ENCODE assay signal across 10 cellular contexts in the genomic region with DNA sequence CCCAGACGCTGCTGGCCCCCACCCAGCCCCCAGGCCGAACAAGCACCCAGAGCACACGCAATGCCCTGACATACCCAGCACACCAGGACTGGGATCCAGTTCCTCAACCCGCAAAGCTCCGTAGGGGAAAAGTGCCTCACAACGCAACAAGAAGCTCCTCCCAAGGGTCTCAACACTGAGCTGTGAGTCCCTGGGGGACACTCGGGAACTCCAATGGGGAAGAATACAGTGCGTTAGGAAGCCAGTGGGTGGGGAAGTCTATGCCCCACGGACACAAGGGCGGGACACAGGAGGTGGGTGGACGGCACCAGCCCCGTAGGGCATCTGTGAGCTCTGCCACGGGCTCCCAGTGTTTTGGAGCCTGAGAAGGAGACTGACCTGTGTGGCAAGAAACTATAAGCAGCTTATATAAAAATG. TPM values are rescaled to one million over a fixed set of nuclear protein-coding genes. Genes with fewer than 3 reads are reported as not detected.
A peak's percentile ranks its signal among the peaks of the same experiment; 100 is the strongest.
DNase-seq lines count a peak whose midpoint lies in the region; ATAC-seq and TF ChIP-seq lines count a peak whose summit lies in the region.
"Had no signal": no experiment of that assay in that cellular context is flagged by ENCODE, and none has a peak within 500 bp of the region (broad histone marks: within the 10 kb centered on the region; RNA-seq: fewer than 3 reads in every experiment).

No MANE protein-coding gene starts in this region.

- no peak overlapping the region for H3K4ac ChIP-seq in neuronal stem cell (ENCODE audit: low read length)

- no peak overlapping the region for H2BK15ac ChIP-seq in neuronal stem cell (ENCODE audit: low read length)

- H3K9me3 ChIP-seq in mammary epithelial cell (replicated peaks; ENCODE audit: insufficient read depth, low read length): no peaks in the 10 kb centered on the region
- no peaks in the 10 kb centered on the region for H3K9me3 ChIP-seq in neuronal stem cell (replicated peaks in 1 of 2; ENCODE audit: control insufficient read depth in 2 of 2, insufficient read depth in 1 of 2, low read depth in 1 of 2, low read length in 2 of 2)

- no peak overlapping the region for H2BK120ac ChIP-seq in neuronal stem cell (ENCODE audit: low read depth, low read length)

- H2AFZ ChIP-seq in mammary epithelial cell (ENCODE audit: low read depth, low read length): peak overlapping the region; percentile 50
- no peak overlapping the region for H2AFZ ChIP-seq in neuronal stem cell (ENCODE audit: low read length)

- H3K36me3 ChIP-seq in mammary epithelial cell (ENCODE audit: insufficient read depth, low read length) (peaks cover 4% of the 10 kb centered on the region), neuronal stem cell (replicated peaks in 1 of 2; ENCODE audit: control insufficient read depth in 2 of 2, insufficient read depth in 2 of 2, low read length in 2 of 2) (peaks cover 13 to 27% of the 10 kb centered on the region in 2 donors)

- peak overlapping the region; percentile 27 for H3K23ac ChIP-seq in neuronal stem cell (ENCODE audit: low read depth, low read length, poor library complexity)

- H3K27ac ChIP-seq in mammary epithelial cell (ENCODE audit: insufficient read depth, low read depth, low read length): peak overlapping the region; percentile 32
- peak overlapping the region; percentile 35 for H3K27ac ChIP-seq in neuronal stem cell (replicated peaks; ENCODE audit: low read length)

- intact Hi-C loops in mammary epithelial cell (cut with micrococcal nuclease): loop anchor here (10.0 kb wide), 2 partner anchors 139 to 361 kb away; no protein-coding TSS in a partner anchor

- H3K9ac ChIP-seq in mammary epithelial cell (ENCODE audit: insufficient read depth, low read length) (peak overlapping the region; percentile 6), neuronal stem cell (ENCODE audit: low read depth, low read length, poor library complexity) (peak overlapping the region; percentile 61)

- dilution Hi-C loops in mammary epithelial cell (cut with HindIII; ENCODE audit: low sequenced_read_pairs): no loop called here

- H3K27me3 ChIP-seq in mammary epithelial cell (ENCODE audit: insufficient read depth, low read length) (no peaks in the 10 kb centered on the region), neuronal stem cell (ENCODE audit: control insufficient read depth in 3 of 3, insufficient read depth in 3 of 3, low read depth in 1 of 3, low read length in 3 of 3) (no peaks in the 10 kb centered on the region)

- H2BK12ac ChIP-seq in neuronal stem cell (ENCODE audit: low read length): no peak overlapping the region

- no peak overlapping the region for H4K91ac ChIP-seq in neuronal stem cell (ENCODE audit: low read depth, low read length, poor library complexity)

- TF ChIP-seq CTCF in mammary epithelial cell (conservative IDR thresholded peaks at IDR 0.05 in 1 of 2, IDR thresholded peaks at IDR 0.05 in 1 of 2; ENCODE audit: extremely low read depth in 1 of 2, insufficient read depth in 1 of 2, low read depth in 1 of 2, low read length in 2 of 2) (no peak), GM10248 (IDR thresholded peaks at IDR 0.05; ENCODE audit: control extremely low read depth, extremely low read depth, low read depth, missing control alignments) (no peak)

- peaks cover 43% of the 10 kb centered on the region for H3K4me1 ChIP-seq in mammary epithelial cell (ENCODE audit: insufficient read depth, low read length)
- peaks cover 13 to 27% of the 10 kb centered on the region in 2 donors for H3K4me1 ChIP-seq in neuronal stem cell (ENCODE audit: control insufficient read depth in 2 of 2, insufficient read depth in 1 of 2, low read depth in 1 of 2, low read length in 2 of 2)

- peak overlapping the region; percentile 97 for H2AK5ac ChIP-seq in neuronal stem cell (ENCODE audit: low read depth, low read length)

- DNase-seq in D341Med (ENCODE audit: low spot score) (peak; percentile 75), Kasumi-1 (lab: John Stamatoyannopoulos, UW) (peak; percentile 34 to 41), mammary epithelial cell (peak; percentile 46), neuronal stem cell (ENCODE audit: low spot score) (no peak), GM10248 (ENCODE audit: extremely low spot score) (no peak), islet precursor cell (no peak)
- no peak for DNase-seq in stimulated activated CD4-positive, alpha-beta T cell treated with anti-CD3 and anti-CD28 coated beads, Interleukin-4, amount 100 ng/mL, for 24 hours
- DNase-seq: left cardiac atrium had no signal

- peaks cover 52% of the 10 kb centered on the region for H3K79me2 ChIP-seq in mammary epithelial cell (ENCODE audit: insufficient read depth, low read length)

- H3K14ac ChIP-seq in neuronal stem cell (ENCODE audit: low read length): no peak overlapping the region

- 19% methylated on average over 10 of the region's 13 CpGs for WGBS in mammary epithelial cell (ENCODE audit: low coverage, missing lambda C conversion rate)
- WGBS in neuronal stem cell (ENCODE audit: extremely low coverage in 2 of 2, insufficient read length in 2 of 2, insufficient replicate concordance in 1 of 2), 2 donors: no CpG with 5 or more reads among the region's 13 CpGs

- no TSS peak for BruUV-seq in mammary epithelial cell (replicated peaks; lab: Mats Ljungman, UMichigan)

- CTCF ChIA-PET in mammary epithelial cell (lab: Charles Lee; ENCODE audit: low non-redundant PET): interaction anchor here (0.6 kb wide), 1 partner anchor 33 kb away, joined by 3 read pairs; no protein-coding TSS in a partner anchor
- CTCF ChIA-PET in GM10248 (lab: Yijun Ruan, JAX): interaction anchor here (1.0 to 5.4 kb wide), 4 partner anchors 11 to 33 kb away, joined by 3 to 47 read pairs (median 6); no protein-coding TSS in a partner anchor

- ATAC-seq in HG02678 (IDR thresholded peaks at IDR 0.05; ENCODE audit: unreplicated experiment): no peak
- ATAC-seq: left cardiac atrium had no signal

- in situ Hi-C loops in mammary epithelial cell (cut with MboI; ENCODE audit: low sequenced_read_pairs in 2 of 2): no loop called here

- H3K79me1 ChIP-seq in neuronal stem cell (ENCODE audit: low read depth, low read length): peaks cover 18% of the 10 kb centered on the region

- no peak overlapping the region for H2BK5ac ChIP-seq in neuronal stem cell (ENCODE audit: low read length)

- H4K20me1 ChIP-seq in mammary epithelial cell (ENCODE audit: insufficient read depth, low read length): no peaks in the 10 kb centered on the region

- peak overlapping the region; percentile 91 for H3K4me2 ChIP-seq in mammary epithelial cell (ENCODE audit: insufficient read depth, low read depth, low read length)
- H3K4me2 ChIP-seq in neuronal stem cell (ENCODE audit: insufficient read depth, low read length, poor library complexity, severe bottlenecking): peak overlapping the region; percentile 71

- POLR2A ChIA-PET in GM10248 (lab: Yijun Ruan, JAX): interaction anchor here (0.6 kb wide), 1 partner anchor 52 kb away, joined by 6 read pairs; no protein-coding TSS in a partner anchor

- H3K4me3 ChIP-seq in mammary epithelial cell (replicated peaks in 1 of 3; ENCODE audit: insufficient read depth in 1 of 3, low read depth in 2 of 3, low read length in 3 of 3): peak overlapping the region; percentile 13 to 38 (median 24)
- H3K4me3 ChIP-seq in neuronal stem cell (ENCODE audit: low read length in 2 of 2): no peak overlapping the region

- H4K8ac ChIP-seq in neuronal stem cell (ENCODE audit: low read depth, low read length): no peak overlapping the region

- H3K18ac ChIP-seq in neuronal stem cell (ENCODE audit: low read length): no peak overlapping the region

RNA-seq across cellular contexts. Expression of gene DEAF1, which starts 1.6 kb away (rescaled TPM):
- total RNA-seq in mammary epithelial cell: 10 to 100 TPM; 31.2 to 32.0 TPM
- 15.2 TPM for polyA plus RNA-seq in mammary epithelial cell
- 28.2 TPM for polyA minus RNA-seq in mammary epithelial cell
- 37.2 TPM for polyA plus RNA-seq in neuronal stem cell (2013, experiment 1 of 2)
- polyA plus RNA-seq in neuronal stem cell (2013, experiment 2 of 2): 37.3 TPM

RNA-seq across cellular contexts. Expression of gene TMEM80, which starts 2.2 kb away (rescaled TPM):
- 10 to 100 TPM; 10.0 to 22.5 TPM for total RNA-seq in mammary epithelial cell
- 9.6 TPM for polyA plus RNA-seq in mammary epithelial cell
- polyA minus RNA-seq in mammary epithelial cell: 1.6 TPM
- 20.9 TPM for polyA plus RNA-seq in neuronal stem cell (2013, experiment 1 of 2)
- polyA plus RNA-seq in neuronal stem cell (2013, experiment 2 of 2): 21.7 TPM

RNA-seq across cellular contexts. Expression of gene EPS8L2, which starts 12.6 kb away (rescaled TPM):
- total RNA-seq in mammary epithelial cell: 100 to 1,000 TPM; 202 to 214 TPM
- polyA plus RNA-seq in mammary epithelial cell: 140 TPM
- 75.0 TPM for polyA minus RNA-seq in mammary epithelial cell
- polyA plus RNA-seq in neuronal stem cell (2013, experiment 1 of 2): 6.7 TPM
- polyA plus RNA-seq in neuronal stem cell (2013, experiment 2 of 2): 6.7 TPM

RNA-seq across cellular contexts. Expression of gene TALDO1, which starts 53.8 kb away (rescaled TPM):
- 100 to 1,000 TPM; 102 to 140 TPM for total RNA-seq in mammary epithelial cell
- 142 TPM for polyA plus RNA-seq in mammary epithelial cell
- polyA minus RNA-seq in mammary epithelial cell: 102 TPM
- 111 TPM for polyA plus RNA-seq in neuronal stem cell (2013, experiment 1 of 2)
- polyA plus RNA-seq in neuronal stem cell (2013, experiment 2 of 2): 112 TPM

RNA-seq across cellular contexts. Expression of gene DRD4, which starts 56.4 kb away (rescaled TPM):
- 1 to 10 TPM in 1 of 2 donors, not detected in 1; 1.3 TPM for total RNA-seq in mammary epithelial cell
- not detected for polyA plus RNA-seq in mammary epithelial cell
- polyA minus RNA-seq in mammary epithelial cell: not detected
- 15.1 TPM for polyA plus RNA-seq in neuronal stem cell (2013, experiment 1 of 2)
- 15.5 TPM for polyA plus RNA-seq in neuronal stem cell (2013, experiment 2 of 2)
- total RNA-seq: LHCN-M2 had no signal

Comparison
In these comparisons a context has a peak if more than half of its experiments do, and no peak if none do; other contexts are left out.
1. DNase-seq: peak in D341Med (single experiment), Kasumi-1 (2 of 2) and mammary epithelial cell (single experiment); none in neuronal stem cell (single experiment), stimulated activated CD4-positive, alpha-beta T cell treated with anti-CD3 and anti-CD28 coated beads, Interleukin-4, amount 100 ng/mL, for 24 hours (single experiment), GM10248 (single experiment) and islet precursor cell (single experiment).
2. H3K4me3 ChIP-seq: peak in mammary epithelial cell (3 of 3); none in neuronal stem cell (0 of 2).